ENCODE assay signal across 27 cellular contexts in genomic region chr4:26996745-26997144, GRCh38.
"Had no signal": no experiment of that assay in that cellular context is flagged by ENCODE, and none has a peak within 500 bp of the region (broad histone marks: within the 10 kb centered on the region; RNA-seq: fewer than 3 reads in every experiment).

No MANE protein-coding gene starts in this region.

- H3K4me3 Mint-ChIP-seq: effector memory CD8-positive, alpha-beta T cell; immature natural killer cell; naive thymus-derived CD8-positive, alpha-beta T cell; neural crest cell had no signal

- H3K27ac Mint-ChIP-seq: progenitor cell of endocrine pancreas had no signal

- ATAC-seq: effector memory CD8-positive, alpha-beta T cell; left colon; left ventricle myocardium superior; lower lobe of right lung; naive thymus-derived CD8-positive, alpha-beta T cell; right lobe of liver; stimulated activated naive CD8-positive, alpha-beta T cell treated with anti-CD3 and anti-CD28 coated beads, Interleukin-15, amount 100 ng/mL, for 72 hours; upper lobe of right lung had no signal

- H3K79me2 ChIP-seq: parathyroid adenoma had no signal

- H3K36me3 ChIP-seq: esophagus squamous epithelium, lower lobe of right lung, suprapubic skin, transverse colon, upper lobe of right lung, uterus had no signal

- H3K4me1 Mint-ChIP-seq: neural crest cell had no signal

- H3K9me3 Mint-ChIP-seq: effector memory CD8-positive, alpha-beta T cell; immature natural killer cell; naive thymus-derived CD8-positive, alpha-beta T cell; neural crest cell; stimulated activated naive CD8-positive, alpha-beta T cell treated with anti-CD3 and anti-CD28 coated beads, Interleukin-15, amount 100 ng/mL, for 72 hours had no signal

- H3K27me3 ChIP-seq: esophagus squamous epithelium, neutrophil, right lobe of liver, suprapubic skin, transverse colon, upper lobe of right lung, uterus had no signal

- H3K27ac ChIP-seq: esophagus squamous epithelium, lower lobe of right lung, neutrophil, parathyroid adenoma, right lobe of liver, suprapubic skin, transverse colon, upper lobe of right lung, uterus had no signal

- H3K4me1 ChIP-seq: parathyroid adenoma, right lobe of liver, uterus had no signal

- H3K9ac ChIP-seq: parathyroid adenoma had no signal

- H3K27me3 Mint-ChIP-seq: effector memory CD8-positive, alpha-beta T cell; naive thymus-derived CD8-positive, alpha-beta T cell; progenitor cell of endocrine pancreas; stimulated activated naive CD8-positive, alpha-beta T cell treated with anti-CD3 and anti-CD28 coated beads, Interleukin-15, amount 100 ng/mL, for 72 hours had no signal

- DNase-seq: cortex of kidney; effector memory CD8-positive, alpha-beta T cell; erythroblast; esophagus squamous epithelium; foreskin melanocyte; hypothalamus; immature natural killer cell; islet precursor cell; kidney glomerular epithelial cell; left colon; left ventricle myocardium superior; lower lobe of right lung; naive thymus-derived CD8-positive, alpha-beta T cell; right lobe of liver; small intestine; stimulated activated CD4-positive, alpha-beta T cell treated with anti-CD3 and anti-CD28 coated beads, Interleukin-15, amount 100 ng/mL, for 24 hours; stimulated activated CD4-positive, alpha-beta T cell treated with anti-CD3 and anti-CD28 coated beads, Interleukin-2, amount 100 ng/mL, for 48 hours; stimulated activated naive CD4-positive, alpha-beta T cell; stimulated activated naive CD8-positive, alpha-beta T cell treated with anti-CD3 and anti-CD28 coated beads, Interleukin-15, amount 100 ng/mL, for 72 hours; transverse colon; upper lobe of right lung; uterus had no signal

- H2AFZ ChIP-seq: parathyroid adenoma had no signal

- H3K9me3 ChIP-seq: esophagus squamous epithelium, lower lobe of right lung, neutrophil, right lobe of liver, suprapubic skin, transverse colon, upper lobe of right lung, uterus had no signal

- H3K4me3 ChIP-seq: esophagus squamous epithelium, lower lobe of right lung, right lobe of liver, suprapubic skin, transverse colon, upper lobe of right lung, uterus had no signal
